Comparison of ENCODE assay signal across 4 cellular contexts in the genomic region with DNA sequence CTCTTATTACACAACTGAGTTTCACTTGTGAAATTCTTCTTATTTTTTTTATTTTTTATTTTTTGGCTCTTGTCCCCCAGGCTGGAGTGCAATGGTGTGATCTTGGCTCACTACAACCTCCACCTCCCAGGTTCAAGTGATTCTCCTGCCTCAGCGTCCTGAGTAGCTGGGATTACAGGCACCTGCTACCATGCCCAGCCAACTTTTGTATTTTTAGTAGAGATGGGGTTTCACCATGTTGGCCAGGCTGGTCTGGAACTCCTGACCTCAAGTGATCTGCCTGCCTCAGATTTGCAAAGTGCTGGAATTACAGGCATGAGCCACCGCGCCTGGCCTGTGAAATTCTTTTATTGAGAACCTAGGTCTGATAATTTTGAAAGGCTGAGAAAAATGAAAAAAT.
A peak's percentile ranks its signal among the peaks of the same experiment; 100 is the strongest.
DNase-seq lines count a peak whose midpoint lies in the region; ATAC-seq and TF ChIP-seq lines count a peak whose summit lies in the region.
"Not testable (repeated sequence)": the region's sequence is repeated elsewhere in the genome, so short reads cannot be mapped to it uniquely, and the experiment has no call there.

No MANE protein-coding gene starts in this region.

- intact Hi-C loops in Right ventricle myocardium inferior (cut with DNase I); psoas muscle (cut with DNase I); gastrocnemius medialis (cut with DNase I; ENCODE audit: low total_unique reads): not testable (repeated sequence)

- not testable (repeated sequence) for ATAC-seq in Right ventricle myocardium inferior
- ATAC-seq in psoas muscle (peak in 3 of 4 donors; percentile 57 to 79 (median 58)), gastrocnemius medialis (peak; percentile 36 to 72)

- H3K9ac ChIP-seq in skeletal muscle tissue (ENCODE audit: low read depth in 1 of 3, low read length in 3 of 3) = not testable (repeated sequence)

- H3K4me3 ChIP-seq in psoas muscle; gastrocnemius medialis; skeletal muscle tissue (ENCODE audit: low read length in 3 of 3): not testable (repeated sequence)

- not testable (repeated sequence) for H3K4me1 ChIP-seq in psoas muscle; gastrocnemius medialis; skeletal muscle tissue (ENCODE audit: control insufficient read depth in 3 of 3, insufficient read depth in 3 of 3, low read length in 3 of 3)

- in situ Hi-C loops in gastrocnemius medialis (cut with MboI; ENCODE audit: low sequenced_read_pairs in 4 of 4) = not testable (repeated sequence)

- H3K9me3 ChIP-seq in psoas muscle; gastrocnemius medialis; skeletal muscle tissue (ENCODE audit: control insufficient read depth in 3 of 3, low read length in 3 of 3): not testable (repeated sequence)

- not testable (repeated sequence) for TF ChIP-seq POLR2A in gastrocnemius medialis (IDR thresholded peaks at IDR 0.05)

- DNase-seq in Right ventricle myocardium inferior (ENCODE audit: missing footprints) (peak; percentile 47), psoas muscle (peak in 1 of 2 donors; percentile 53), gastrocnemius medialis (peak; percentile 10 to 69)

- H3K36me3 ChIP-seq in psoas muscle (ENCODE audit: insufficient read depth in 1 of 2, low read depth in 1 of 2); gastrocnemius medialis; skeletal muscle tissue (ENCODE audit: control insufficient read depth in 3 of 3, insufficient read depth in 3 of 3, low read length in 3 of 3): not testable (repeated sequence)

- TF ChIP-seq CTCF in psoas muscle (IDR thresholded peaks at IDR 0.05); gastrocnemius medialis (IDR thresholded peaks at IDR 0.05 in 4 of 5, conservative IDR thresholded peaks at IDR 0.05 in 1 of 5): not testable (repeated sequence)

- H3K27ac ChIP-seq in psoas muscle = peak overlapping the region; percentile 47
- H3K27ac ChIP-seq in gastrocnemius medialis = peak overlapping the region in 3 of 4 donors; percentile 26 to 51 (median 41)
- peak overlapping the region; percentile 46 for H3K27ac ChIP-seq in skeletal muscle tissue (ENCODE audit: low read depth, low read length)

- not testable (repeated sequence) for H3K27me3 ChIP-seq in psoas muscle (ENCODE audit: insufficient read depth in 3 of 3, low read length in 2 of 3); gastrocnemius medialis; skeletal muscle tissue (ENCODE audit: control insufficient read depth in 3 of 3, insufficient read depth in 3 of 3, low read length in 3 of 3)

- 27 to 60% (median 34%) methylated on average over 3 of the region's 3 CpGs for WGBS in psoas muscle, 3 donors
